Comparison of ENCODE assay signal across 1 cellular context in genomic region chr12:53476769-53477209, GRCh38.
TF ChIP-seq lines count a peak whose summit lies in the region.

No MANE protein-coding gene starts in this region.

TF ChIP-seq in liver, 16 proteins besides CTCF, POLR2A, EP300 and RAD21 (continued from another document):
- TF ChIP-seq, protein P1, sequence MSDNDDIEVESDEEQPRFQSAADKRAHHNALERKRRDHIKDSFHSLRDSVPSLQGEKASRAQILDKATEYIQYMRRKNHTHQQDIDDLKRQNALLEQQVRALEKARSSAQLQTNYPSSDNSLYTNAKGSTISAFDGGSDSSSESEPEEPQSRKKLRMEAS (IDR thresholded peaks at IDR 0.05), result no peak
- TF ChIP-seq RXRA (IDR thresholded peaks at IDR 0.05), result no peak
- TF ChIP-seq, protein P2, sequence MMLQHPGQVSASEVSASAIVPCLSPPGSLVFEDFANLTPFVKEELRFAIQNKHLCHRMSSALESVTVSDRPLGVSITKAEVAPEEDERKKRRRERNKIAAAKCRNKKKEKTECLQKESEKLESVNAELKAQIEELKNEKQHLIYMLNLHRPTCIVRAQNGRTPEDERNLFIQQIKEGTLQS (IDR thresholded peaks at IDR 0.05), result no peak
TF ChIP-seq in liver: peak in this region for 0.
